21 cellular contexts compared by ENCODE assay signal in genomic region chr7:79681454-79681853, GRCh38.
DNase-seq lines count a peak whose midpoint lies in the region; ATAC-seq and TF ChIP-seq lines count a peak whose summit lies in the region.
"Had no signal": no experiment of that assay in that cellular context is flagged by ENCODE, and none has a peak within 500 bp of the region (broad histone marks: within the 10 kb centered on the region; RNA-seq: fewer than 3 reads in every experiment).

No MANE protein-coding gene starts in this region.

- H3K9me2 ChIP-seq in SK-N-SH: no peaks in the 10 kb centered on the region

- H2AK5ac ChIP-seq in neuronal stem cell (ENCODE audit: low read depth, low read length): no peak overlapping the region

- H3K18ac ChIP-seq in neuronal stem cell (ENCODE audit: low read length): no peak overlapping the region

- no peak overlapping the region for H3K4ac ChIP-seq in neuronal stem cell (ENCODE audit: low read length)

- H3K4me1 Mint-ChIP-seq in progenitor cell of endocrine pancreas (ENCODE audit: low read depth): peaks cover 3% of the 10 kb centered on the region
- H3K4me1 Mint-ChIP-seq: B cell; CD14-positive monocyte; CD8-positive, alpha-beta memory T cell had no signal

- no peak overlapping the region for H3K4me2 ChIP-seq in SK-N-SH
- H3K4me2 ChIP-seq in neuronal stem cell (ENCODE audit: insufficient read depth, low read length, poor library complexity, severe bottlenecking): no peak overlapping the region
- H3K4me2 ChIP-seq: BLaER1 treated with 17β-estradiol and CSF1 and Interleukin-3, amounts not matched to agents 10 nM and 100 nM had no signal

- no peak overlapping the region for H4K8ac ChIP-seq in neuronal stem cell (ENCODE audit: low read depth, low read length)

- DNase-seq in SK-N-SH (no peak), colonic mucosa (peak; percentile 38), left colon (peak; percentile 12 to 30), neuronal stem cell (ENCODE audit: low spot score) (no peak), foreskin fibroblast (no peak), progenitor cell of endocrine pancreas (ENCODE audit: low spot score, unreplicated experiment) (no peak)
- DNase-seq: Calu3; CD4-positive, alpha-beta T cell; CD8-positive, alpha-beta memory T cell; DMS53; DMS79 treated with DMSO at 0.1 percent for 48 hours; GF-D8; GOT3; HFFc6 had no signal

- intact Hi-C loops in colonic mucosa (cut with DNase I): no loop called here
- intact Hi-C loops in left colon (cut with DNase I, micrococcal nuclease): no loop called here

- H3K4me3 ChIP-seq in SK-N-SH (ENCODE audit: low read depth in 2 of 2, low read length in 1 of 2) (no peak overlapping the region), colonic mucosa (no peak overlapping the region), neuronal stem cell (ENCODE audit: low read length in 2 of 2) (no peak overlapping the region), foreskin fibroblast (ENCODE audit: low read depth in 1 of 2, low read length in 2 of 2) (no peak overlapping the region)
- H3K4me3 ChIP-seq: BLaER1 treated with 17β-estradiol and CSF1 and Interleukin-3, amounts not matched to agents 10 nM and 100 nM; HAP-1 had no signal

- H3K9ac ChIP-seq in SK-N-SH (no peak overlapping the region), colonic mucosa (ENCODE audit: low read depth in 2 of 2, low read length in 2 of 2) (no peak overlapping the region), neuronal stem cell (ENCODE audit: low read depth, low read length, poor library complexity) (no peak overlapping the region)
- H3K9ac ChIP-seq: BLaER1 treated with 17β-estradiol and CSF1 and Interleukin-3, amounts not matched to agents 10 nM and 100 nM had no signal

- H3K27me3 Mint-ChIP-seq in progenitor cell of endocrine pancreas: no peaks in the 10 kb centered on the region
- H3K27me3 Mint-ChIP-seq: B cell; CD4-positive, alpha-beta T cell; CD8-positive, alpha-beta memory T cell had no signal

- H2BK15ac ChIP-seq in neuronal stem cell (ENCODE audit: low read length): no peak overlapping the region

- TF ChIP-seq CTCF in SK-N-SH (IDR thresholded peaks at IDR 0.05) (no peak), colonic mucosa (IDR thresholded peaks at IDR 0.05) (no peak), foreskin fibroblast (IDR thresholded peaks at IDR 0.05; ENCODE audit: low read depth, low read length) (no peak), progenitor cell of endocrine pancreas (IDR thresholded peaks at IDR 0.05; ENCODE audit: unreplicated experiment) (no peak)

- no peak overlapping the region for H3K27ac Mint-ChIP-seq in progenitor cell of endocrine pancreas
- H3K27ac Mint-ChIP-seq: B cell; CD14-positive monocyte; CD4-positive, alpha-beta T cell; CD8-positive, alpha-beta memory T cell; HFFc6 had no signal

- H2BK5ac ChIP-seq in neuronal stem cell (ENCODE audit: low read length): no peak overlapping the region

- ATAC-seq in SK-N-SH treated with all-trans-retinoic acid at 6 μM for 48 hours (no peak), left colon (peak; percentile 93), HG02938 (IDR thresholded peaks at IDR 0.05; ENCODE audit: unreplicated experiment) (no peak)

- H3K27ac ChIP-seq in SK-N-SH (ENCODE audit: low read depth in 2 of 2, low read length in 1 of 2) (no peak overlapping the region), colonic mucosa (no peak overlapping the region), neuronal stem cell (replicated peaks; ENCODE audit: low read length) (no peak overlapping the region)
- H3K27ac ChIP-seq: 22Rv1; BLaER1 treated with 17β-estradiol and CSF1 and Interleukin-3, amounts not matched to agents 10 nM and 100 nM had no signal

- H3K4me1 ChIP-seq in SK-N-SH (ENCODE audit: control insufficient read depth in 1 of 2, insufficient read depth in 2 of 2, low read depth in 1 of 2, low read length in 1 of 2): no peaks in the 10 kb centered on the region; a peak in 1 of 4 replicates
- H3K4me1 ChIP-seq in colonic mucosa: no peaks in the 10 kb centered on the region
- no peaks in the 10 kb centered on the region for H3K4me1 ChIP-seq in neuronal stem cell (ENCODE audit: control insufficient read depth in 2 of 2, insufficient read depth in 1 of 2, low read depth in 1 of 2, low read length in 2 of 2)
- H3K4me1 ChIP-seq: BLaER1 treated with 17β-estradiol and CSF1 and Interleukin-3, amounts not matched to agents 10 nM and 100 nM; HAP-1 had no signal

- no peak for TF ChIP-seq EP300 in SK-N-SH (IDR thresholded peaks at IDR 0.05; ENCODE audit: borderline replicate concordance in 1 of 2, low read depth in 1 of 2, low read length in 1 of 2)

- H3K79me2 ChIP-seq in SK-N-SH (ENCODE audit: insufficient read depth): no peaks in the 10 kb centered on the region

- H3K23ac ChIP-seq in neuronal stem cell (ENCODE audit: low read depth, low read length, poor library complexity): no peak overlapping the region

- H3F3A ChIP-seq in SK-N-SH (replicated peaks; ENCODE audit: insufficient read depth): no peaks in the 10 kb centered on the region

- TF ChIP-seq RAD21 in SK-N-SH (IDR thresholded peaks at IDR 0.05; ENCODE audit: low read length): no peak

- POLR2A ChIA-PET in SK-N-SH (lab: Yijun Ruan, JAX): no interaction called here

- H3K36me3 ChIP-seq in SK-N-SH (replicated peaks in 1 of 2; ENCODE audit: control insufficient read depth in 1 of 2, insufficient read depth in 2 of 2, low read length in 1 of 2) (no peaks in the 10 kb centered on the region), colonic mucosa (no peaks in the 10 kb centered on the region), neuronal stem cell (replicated peaks in 1 of 2; ENCODE audit: control insufficient read depth in 2 of 2, insufficient read depth in 2 of 2, low read length in 2 of 2) (no peaks in the 10 kb centered on the region)
- H3K36me3 ChIP-seq: BLaER1 treated with 17β-estradiol and CSF1 and Interleukin-3, amounts not matched to agents 10 nM and 100 nM; HAP-1 had no signal

- H2BK12ac ChIP-seq in neuronal stem cell (ENCODE audit: low read length): no peak overlapping the region

- H3K9me3 Mint-ChIP-seq in progenitor cell of endocrine pancreas (ENCODE audit: low read depth): peaks cover 10% of the 10 kb centered on the region
- H3K9me3 Mint-ChIP-seq: HFFc6 had no signal

- no peaks in the 10 kb centered on the region for H3K79me1 ChIP-seq in neuronal stem cell (ENCODE audit: low read depth, low read length)

- H4K91ac ChIP-seq in neuronal stem cell (ENCODE audit: low read depth, low read length, poor library complexity): no peak overlapping the region

- H3K4me3 Mint-ChIP-seq in progenitor cell of endocrine pancreas (ENCODE audit: low read depth): no peak overlapping the region
- H3K4me3 Mint-ChIP-seq: B cell; CD14-positive monocyte; CD4-positive, alpha-beta T cell; CD8-positive, alpha-beta memory T cell; HFFc6 had no signal

- WGBS in SK-N-SH (ENCODE audit: low lambda C conversion rate): 96% methylated on average over 8 of the region's 8 CpGs
- no CpG with 5 or more reads among the region's 8 CpGs for WGBS in neuronal stem cell (ENCODE audit: extremely low coverage in 2 of 2, insufficient read length in 2 of 2, insufficient replicate concordance in 1 of 2), 2 donors

- H3K9me3 ChIP-seq in SK-N-SH (0 out of 2 replicates have a peak, but pooled peaks cover 9% of the 10 kb centered on the region), colonic mucosa (no peaks in the 10 kb centered on the region), neuronal stem cell (replicated peaks in 1 of 2; ENCODE audit: control insufficient read depth in 2 of 2, insufficient read depth in 1 of 2, low read depth in 1 of 2, low read length in 2 of 2) (peaks cover 0 to 2% of the 10 kb centered on the region in 2 donors)
- H3K9me3 ChIP-seq: BLaER1 treated with 17β-estradiol and CSF1 and Interleukin-3, amounts not matched to agents 10 nM and 100 nM; HAP-1 had no signal

- H3K27me3 ChIP-seq in SK-N-SH (ENCODE audit: insufficient read depth) (no peaks in the 10 kb centered on the region), colonic mucosa (no peaks in the 10 kb centered on the region), neuronal stem cell (ENCODE audit: control insufficient read depth in 3 of 3, insufficient read depth in 3 of 3, low read depth in 1 of 3, low read length in 3 of 3) (no peaks in the 10 kb centered on the region)
- H3K27me3 ChIP-seq: BLaER1 treated with 17β-estradiol and CSF1 and Interleukin-3, amounts not matched to agents 10 nM and 100 nM had no signal

- H4K20me1 ChIP-seq in SK-N-SH (ENCODE audit: insufficient read depth): no peaks in the 10 kb centered on the region
- H4K20me1 ChIP-seq: BLaER1 treated with 17β-estradiol and CSF1 and Interleukin-3, amounts not matched to agents 10 nM and 100 nM had no signal

- CTCF ChIA-PET in SK-N-SH (lab: Yijun Ruan, JAX): no interaction called here

- H2AFZ ChIP-seq in SK-N-SH (ENCODE audit: low read depth) (0 out of 2 replicates have a peak overlapping the region, but pooled peaks have one; percentile 62), neuronal stem cell (ENCODE audit: low read length) (peak overlapping the region; percentile 8)

- H3K36me3 Mint-ChIP-seq in progenitor cell of endocrine pancreas (ENCODE audit: insufficient read depth): no peaks in the 10 kb centered on the region
- H3K36me3 Mint-ChIP-seq: CD14-positive monocyte; CD8-positive, alpha-beta memory T cell had no signal

- H2BK120ac ChIP-seq in neuronal stem cell (ENCODE audit: low read depth, low read length): no peak overlapping the region

- no peak overlapping the region for H3K14ac ChIP-seq in neuronal stem cell (ENCODE audit: low read length)

TF ChIP-seq in SK-N-SH, 30 proteins besides CTCF, POLR2A, EP300 and RAD21 (continues in another document):
- no peak for TF ChIP-seq PBX3 (IDR thresholded peaks at IDR 0.05)

TF ChIP-seq in SK-N-SH treated with all-trans-retinoic acid at 6 μM for 48 hours, 23 proteins besides CTCF, POLR2A, EP300 and RAD21 (continues in another document):
- TF ChIP-seq GLIS3 (CRISPR knock-in tag; IDR thresholded peaks at IDR 0.05) (no peak), PPARA (CRISPR knock-in tag; IDR thresholded peaks at IDR 0.05; ENCODE audit: borderline replicate concordance) (no peak), TCF4 (CRISPR knock-in tag; IDR thresholded peaks at IDR 0.05; ENCODE audit: borderline replicate concordance) (no peak), PATZ1 (CRISPR knock-in tag; IDR thresholded peaks at IDR 0.05; ENCODE audit: borderline replicate concordance) (no peak)

Comparison
In these comparisons a context has a peak if more than half of its experiments do, and no peak if none do; other contexts are left out.
1. DNase-seq: peak in colonic mucosa (single experiment) and left colon (2 of 2); none in SK-N-SH (single experiment), neuronal stem cell (single experiment), foreskin fibroblast (0 of 2) and progenitor cell of endocrine pancreas (single experiment).